Comparison of ENCODE assay signal across 32 cellular contexts in genomic region chr18:22409445-22409844, GRCh38. TPM values are rescaled to one million over a fixed set of nuclear protein-coding genes. Genes with fewer than 3 reads are reported as not detected.
"Had no signal": no experiment of that assay in that cellular context is flagged by ENCODE, and none has a peak within 500 bp of the region (broad histone marks: within the 10 kb centered on the region; RNA-seq: fewer than 3 reads in every experiment).

No MANE protein-coding gene starts in this region.

- H3K36me3 Mint-ChIP-seq: T-cell had no signal

- H3K4me3 Mint-ChIP-seq: activated CD8-positive, alpha-beta memory T cell treated with anti-CD3 and anti-CD28 coated beads, Interleukin-2, amount 10 ng/mL, durations not matched to agents 7 days and 5 days; activated naive CD8-positive, alpha-beta T cell treated with anti-CD3 and anti-CD28 coated beads, Interleukin-2, amount 50 U/mL, for 24 hours; activated T-cell treated with anti-CD3 and anti-CD28 coated beads, Interleukin-2, amount 50 U/mL, for 24 hours; activated T-helper 1 cell treated with anti-CD3 and anti-CD28 coated beads, Interleukin-12 subunit alpha, Interleukin-12 subunit beta, Interleukin-2, Interleukin-4 antibody, amounts not matched to agents 30 ng/mL and 10 ng/mL and 1 ng/mL, durations not matched to agents 14 hours and 24 hours and 36 hours; T-cell; WTC11 had no signal

- H3K27me3 Mint-ChIP-seq: activated CD8-positive, alpha-beta memory T cell treated with anti-CD3 and anti-CD28 coated beads, Interleukin-2, amount 10 ng/mL, durations not matched to agents 7 days and 5 days; activated naive CD8-positive, alpha-beta T cell treated with anti-CD3 and anti-CD28 coated beads, Interleukin-2, amount 50 U/mL, for 24 hours; activated T-cell treated with anti-CD3 and anti-CD28 coated beads, Interleukin-2, amount 50 U/mL, for 24 hours; T-cell had no signal

- H3K27ac Mint-ChIP-seq: activated CD8-positive, alpha-beta memory T cell treated with anti-CD3 and anti-CD28 coated beads, Interleukin-2, amount 10 ng/mL, durations not matched to agents 7 days and 5 days; activated naive CD4-positive, alpha-beta T cell treated with anti-CD3 and anti-CD28 coated beads, Interleukin-2, amount 50 U/mL, for 72 hours; activated naive CD8-positive, alpha-beta T cell treated with anti-CD3 and anti-CD28 coated beads, Interleukin-2, amount 50 U/mL, for 24 hours; activated T-cell treated with anti-CD3 and anti-CD28 coated beads, Interleukin-2, amount 50 U/mL, for 24 hours; activated T-helper 1 cell treated with anti-CD3 and anti-CD28 coated beads, Interleukin-12 subunit alpha, Interleukin-12 subunit beta, Interleukin-2, Interleukin-4 antibody, amounts not matched to agents 30 ng/mL and 10 ng/mL and 1 ng/mL, durations not matched to agents 14 hours and 24 hours and 36 hours; T-cell; WTC11 had no signal

- DNase-seq: activated CD4-positive, alpha-beta T cell treated with anti-CD3 and anti-CD28 coated beads for 48 hours; activated CD4-positive, alpha-beta T cell treated with anti-CD3 and anti-CD28 coated beads, Interleukin-2, amount 50 U/mL, for 4 hours; activated CD4-positive, CD25-positive, alpha-beta regulatory T cell treated with anti-CD3 and anti-CD28 coated beads, Interleukin-2, amount 50 U/mL, for 72 hours; activated CD8-positive, alpha-beta memory T cell treated with anti-CD3 and anti-CD28 coated beads, Interleukin-2, amount 10 ng/mL, durations not matched to agents 7 days and 5 days; activated effector memory CD4-positive, alpha-beta T cell treated with Interleukin-2 at 50 U/mL for 16 hours; activated naive CD4-positive, alpha-beta T cell; activated naive CD8-positive, alpha-beta T cell treated with anti-CD3 and anti-CD28 coated beads, Interleukin-2, amount 50 U/mL, for 24 hours; activated T-cell treated with anti-CD3 and anti-CD28 coated beads, Interleukin-2, amount 50 U/mL, for 24 hours; amniotic stem cell; body of pancreas; central memory CD4-positive, alpha-beta T cell; KG1; NCI-H1048; NCI-H146; NCI-H1930; NCI-H2171; NCI-H226; NCI-H510A; NCI-H69; Peyer's patch; Right ventricle myocardium superior; SJCRH30; T-cell; T-helper 2 cell; T1000 had no signal

- ATAC-seq: activated CD8-positive, alpha-beta memory T cell treated with anti-CD3 and anti-CD28 coated beads, Interleukin-2, amount 10 ng/mL, durations not matched to agents 7 days and 5 days; activated naive CD4-positive, alpha-beta T cell treated with anti-CD3 and anti-CD28 coated beads, Interleukin-2, amount 50 U/mL, for 72 hours; activated naive CD8-positive, alpha-beta T cell treated with anti-CD3 and anti-CD28 coated beads, Interleukin-2, amount 50 U/mL, for 24 hours; body of pancreas; SK-N-SH treated with all-trans-retinoic acid at 6 μM for 48 hours; T-cell; WTC11 had no signal

RNA-seq across cellular contexts. Expression of gene CTAGE1, which starts 8.3 kb away (rescaled TPM):
- total RNA-seq: activated CD8-positive, alpha-beta memory T cell treated with anti-CD3 and anti-CD28 coated beads, Interleukin-2, amount 10 ng/mL, durations not matched to agents 7 days and 5 days; activated naive CD4-positive, alpha-beta T cell treated with anti-CD3 and anti-CD28 coated beads, Interleukin-2, amount 50 U/mL, for 72 hours; activated T-helper 1 cell treated with anti-CD3 and anti-CD28 coated beads, Interleukin-12 subunit alpha, Interleukin-12 subunit beta, Interleukin-2, Interleukin-4 antibody, amounts not matched to agents 30 ng/mL and 10 ng/mL and 1 ng/mL, durations not matched to agents 14 hours and 24 hours and 36 hours; ascending aorta; body of pancreas; bronchial epithelial cell; MCF 10A; Peyer's patch; Right ventricle myocardium superior; SJCRH30; T-cell; WTC11 had no signal
